Comparison of ENCODE assay signal across 10 cellular contexts in the genomic region with DNA sequence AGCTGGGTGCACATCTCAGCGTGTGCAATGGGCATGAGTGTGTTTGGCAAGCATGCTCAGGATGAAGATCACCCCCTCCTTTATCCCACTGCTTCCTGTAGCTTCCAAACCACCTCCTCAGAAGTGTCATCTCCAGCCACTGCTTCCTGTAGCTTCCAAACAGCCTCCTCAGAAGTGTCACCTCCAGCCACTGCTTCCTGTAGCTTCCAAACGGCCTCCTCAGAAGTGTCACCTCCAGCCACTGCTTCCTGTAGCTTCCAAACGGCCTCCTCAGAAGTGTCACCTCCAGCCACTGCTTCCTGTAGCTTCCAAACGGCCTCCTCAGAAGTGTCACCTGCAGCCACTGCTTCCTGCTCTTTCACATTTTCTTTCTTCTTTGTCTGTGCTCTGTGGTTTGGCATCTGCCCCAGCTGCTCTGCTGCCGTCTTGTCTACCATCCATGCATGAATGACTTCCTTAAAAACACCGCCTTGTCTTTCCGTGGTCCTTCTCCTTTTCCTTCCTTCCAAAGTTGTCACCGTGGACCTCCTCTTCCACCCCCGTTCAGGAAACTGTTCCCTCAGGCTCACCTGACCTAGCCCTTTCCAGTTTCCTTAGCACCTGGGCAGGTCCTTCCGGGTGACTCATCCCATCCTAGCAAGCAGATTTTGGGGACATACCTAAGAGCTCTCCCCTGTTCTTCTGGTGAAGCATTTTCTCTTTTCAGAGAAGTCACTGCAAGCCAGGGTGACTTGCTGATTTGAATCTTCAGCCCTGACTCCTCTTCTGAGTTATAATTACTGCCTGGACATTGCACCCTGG. TPM values are rescaled to one million over a fixed set of nuclear protein-coding genes. Genes with fewer than 3 reads are reported as not detected.
A peak's percentile ranks its signal among the peaks of the same experiment; 100 is the strongest.
DNase-seq lines count a peak whose midpoint lies in the region; ATAC-seq, FAIRE-seq and TF ChIP-seq lines count a peak whose summit lies in the region.
"Had no signal": no experiment of that assay in that cellular context is flagged by ENCODE, and none has a peak within 500 bp of the region (broad histone marks: within the 10 kb centered on the region; RNA-seq: fewer than 3 reads in every experiment).

No MANE protein-coding gene starts in this region.

- H3K36me3 ChIP-seq in vagina (no peaks in the 10 kb centered on the region), right atrium auricular region (peaks cover 8% of the 10 kb centered on the region)
- H3K36me3 ChIP-seq: SJSA1 had no signal

- TF ChIP-seq CTCF in vagina (IDR thresholded peaks at IDR 0.05) (no peak), right atrium auricular region (IDR thresholded peaks at IDR 0.05) (no peak)

- peak overlapping the region; percentile 80 for H3K27ac Mint-ChIP-seq in activated CD4-positive, alpha-beta T cell treated with anti-CD3 and anti-CD28 coated beads, Interleukin-2, amount 10 ng/mL, durations not matched to agents 7 days and 5 days
- H3K27ac Mint-ChIP-seq in natural killer cell treated with Interleukin-12 subunit alpha and Interleukin-12 subunit beta and Interleukin-15 and Interleukin-18, amount 100 ng/mL, for 72 hours = peak overlapping the region; percentile 83 to 84

- CTCF ChIA-PET in activated CD4-positive, alpha-beta T cell treated with anti-CD3 and anti-CD28 coated beads, Interleukin-2, amount 10 ng/mL, durations not matched to agents 7 days and 5 days (lab: Charles Lee) = interaction anchor here (0.8 kb wide), 1 partner anchor 19 kb away, joined by 3 read pairs; no protein-coding TSS in a partner anchor

- peak; percentile 22 for DNase-seq in activated CD4-positive, alpha-beta T cell treated with anti-CD3 and anti-CD28 coated beads, Interleukin-2, amount 10 ng/mL, durations not matched to agents 7 days and 5 days
- DNase-seq in activated CD4-positive, alpha-beta T cell treated with anti-CD3 and anti-CD28 coated beads, Interleukin-2, amount 50 U/mL, for 4 hours = no peak
- DNase-seq in RCC 7860 (ENCODE audit: low spot score) (peak; percentile 43), vagina (ENCODE audit: extremely low spot score in 2 of 2) (no peak), right atrium auricular region (ENCODE audit: low spot score) (no peak), pons (ENCODE audit: low spot score) (no peak)
- peak; percentile 63 for DNase-seq in natural killer cell treated with Interleukin-12 subunit alpha and Interleukin-12 subunit beta and Interleukin-15 and Interleukin-18, amount 100 ng/mL, for 72 hours (ENCODE audit: low spot score)

- H3K27me3 ChIP-seq in vagina (no peaks in the 10 kb centered on the region), right atrium auricular region (no peaks in the 10 kb centered on the region)
- H3K27me3 ChIP-seq: SJSA1 had no signal

- H3K9me3 Mint-ChIP-seq in activated CD4-positive, alpha-beta T cell treated with anti-CD3 and anti-CD28 coated beads, Interleukin-2, amount 10 ng/mL, durations not matched to agents 7 days and 5 days = peaks cover 2% of the 10 kb centered on the region
- peaks cover 3% of the 10 kb centered on the region for H3K9me3 Mint-ChIP-seq in natural killer cell treated with Interleukin-12 subunit alpha and Interleukin-12 subunit beta and Interleukin-15 and Interleukin-18, amount 100 ng/mL, for 72 hours

- H3K4me1 ChIP-seq in vagina = no peaks in the 10 kb centered on the region
- H3K4me1 ChIP-seq in right atrium auricular region = no peaks in the 10 kb centered on the region

- no peak for FAIRE-seq in RCC 7860 (lab: Jason Lieb, UNC)
- FAIRE-seq: endothelial cell of umbilical vein had no signal

- peak; percentile 72 for ATAC-seq in HG03025 (IDR thresholded peaks at IDR 0.05; ENCODE audit: low FRiP score, unreplicated experiment)
- ATAC-seq in natural killer cell treated with Interleukin-12 subunit alpha and Interleukin-12 subunit beta and Interleukin-15 and Interleukin-18, amount 100 ng/mL, for 72 hours = peak; percentile 73 to 82

- POLR2A ChIA-PET in activated CD4-positive, alpha-beta T cell treated with anti-CD3 and anti-CD28 coated beads, Interleukin-2, amount 10 ng/mL, durations not matched to agents 7 days and 5 days (lab: Charles Lee) = interaction anchor here (0.7 kb wide), 1 partner anchor 1351 kb away, joined by 3 read pairs; no protein-coding TSS in a partner anchor

- peaks cover 3% of the 10 kb centered on the region for H3K36me3 Mint-ChIP-seq in activated CD4-positive, alpha-beta T cell treated with anti-CD3 and anti-CD28 coated beads, Interleukin-2, amount 10 ng/mL, durations not matched to agents 7 days and 5 days (ENCODE audit: low read depth)
- peaks cover 6% of the 10 kb centered on the region for H3K36me3 Mint-ChIP-seq in natural killer cell treated with Interleukin-12 subunit alpha and Interleukin-12 subunit beta and Interleukin-15 and Interleukin-18, amount 100 ng/mL, for 72 hours

- H3K4me3 Mint-ChIP-seq in activated CD4-positive, alpha-beta T cell treated with anti-CD3 and anti-CD28 coated beads, Interleukin-2, amount 10 ng/mL, durations not matched to agents 7 days and 5 days = no peak overlapping the region
- peak overlapping the region; percentile 82 for H3K4me3 Mint-ChIP-seq in natural killer cell treated with Interleukin-12 subunit alpha and Interleukin-12 subunit beta and Interleukin-15 and Interleukin-18, amount 100 ng/mL, for 72 hours

- no peaks in the 10 kb centered on the region for H3K27me3 Mint-ChIP-seq in activated CD4-positive, alpha-beta T cell treated with anti-CD3 and anti-CD28 coated beads, Interleukin-2, amount 10 ng/mL, durations not matched to agents 7 days and 5 days
- no peaks in the 10 kb centered on the region for H3K27me3 Mint-ChIP-seq in natural killer cell treated with Interleukin-12 subunit alpha and Interleukin-12 subunit beta and Interleukin-15 and Interleukin-18, amount 100 ng/mL, for 72 hours

- intact Hi-C loops in vagina (cut with DNase I) = no loop called here

- H3K4me3 ChIP-seq in vagina (no peak overlapping the region), right atrium auricular region (no peak overlapping the region)
- H3K4me3 ChIP-seq: SJSA1 had no signal

- TF ChIP-seq POLR2A in vagina (IDR thresholded peaks at IDR 0.05) = no peak

- H3K9me3 ChIP-seq in vagina (no peaks in the 10 kb centered on the region), right atrium auricular region (no peaks in the 10 kb centered on the region)
- H3K9me3 ChIP-seq: SJSA1 had no signal

- H3K27ac ChIP-seq in vagina = no peak overlapping the region
- no peak overlapping the region for H3K27ac ChIP-seq in right atrium auricular region
- H3K27ac ChIP-seq: SJSA1 had no signal

- peaks cover 22% of the 10 kb centered on the region for H3K4me1 Mint-ChIP-seq in activated CD4-positive, alpha-beta T cell treated with anti-CD3 and anti-CD28 coated beads, Interleukin-2, amount 10 ng/mL, durations not matched to agents 7 days and 5 days
- H3K4me1 Mint-ChIP-seq in natural killer cell treated with Interleukin-12 subunit alpha and Interleukin-12 subunit beta and Interleukin-15 and Interleukin-18, amount 100 ng/mL, for 72 hours (ENCODE audit: low read depth in 2 of 2) = peaks cover 35 to 39% of the 10 kb centered on the region in 2 donors

RNA-seq across cellular contexts. Expression of gene TIAM2, which starts 43.5 kb away (rescaled TPM):
- 1 to 10 TPM; 4.9 to 5.6 TPM for total RNA-seq in activated CD4-positive, alpha-beta T cell treated with anti-CD3 and anti-CD28 coated beads, Interleukin-2, amount 10 ng/mL, durations not matched to agents 7 days and 5 days
- 10 to 100 TPM; 19.6 to 64.3 TPM for total RNA-seq in natural killer cell treated with Interleukin-12 subunit alpha and Interleukin-12 subunit beta and Interleukin-15 and Interleukin-18, amount 100 ng/mL, for 72 hours
- total RNA-seq in vagina (11.5 TPM), right atrium auricular region (10 to 100 TPM in 1 of 2 donors, 1 to 10 TPM in 1; 9.3 to 10.3 TPM)

Comparison
In these comparisons a context has a peak if more than half of its experiments do, and no peak if none do; other contexts are left out.
1. DNase-seq: peak in activated CD4-positive, alpha-beta T cell treated with anti-CD3 and anti-CD28 coated beads, Interleukin-2, amount 10 ng/mL, durations not matched to agents 7 days and 5 days (single experiment), RCC 7860 (single experiment) and natural killer cell treated with Interleukin-12 subunit alpha and Interleukin-12 subunit beta and Interleukin-15 and Interleukin-18, amount 100 ng/mL, for 72 hours (single experiment); none in activated CD4-positive, alpha-beta T cell treated with anti-CD3 and anti-CD28 coated beads, Interleukin-2, amount 50 U/mL, for 4 hours (0 of 2), vagina (0 of 2), right atrium auricular region (single experiment) and pons (single experiment).